ENCODE assay signal across 8 cellular contexts in genomic region chr6:3887150-3887700, GRCh38. TPM values are rescaled to one million over a fixed set of nuclear protein-coding genes. Genes with fewer than 3 reads are reported as not detected.
DNase-seq lines count a peak whose midpoint lies in the region; ATAC-seq, FAIRE-seq and TF ChIP-seq lines count a peak whose summit lies in the region.

No MANE protein-coding gene starts in this region.

- peak; percentile 61 for TF ChIP-seq CTCF in fibroblast of villous mesenchyme (IDR thresholded peaks at IDR 0.05; ENCODE audit: insufficient read depth, low read depth, low read length)

- intact Hi-C loops in posterior vena cava (cut with DNase I): loop anchor here in 1 of 2 donors (5.0 kb wide), 1 partner anchor 145 kb away; no protein-coding TSS in a partner anchor

- no peak for ATAC-seq in GM18520 (IDR thresholded peaks at IDR 0.05; ENCODE audit: unreplicated experiment)

- DNase-seq in GDM1 (lab: John Stamatoyannopoulos, UW) (peak; percentile 13), RKO (ENCODE audit: low spot score) (peak; percentile 9), fibroblast of villous mesenchyme (ENCODE audit: low read depth) (peak; percentile 61), renal cortical epithelial cell (ENCODE audit: low read depth) (peak; percentile 39), GM12891 (ENCODE audit: insufficient read length, low spot score) (no peak), posterior vena cava (ENCODE audit: low spot score) (no peak)
- DNase-seq in stimulated activated naive CD4-positive, alpha-beta T cell (lab: John Stamatoyannopoulos, UW): no peak

- FAIRE-seq in GM12891 (lab: Jason Lieb, UNC): no peak

- H3K4me3 ChIP-seq in fibroblast of villous mesenchyme (ENCODE audit: low read depth, low read length): no peak overlapping the region

- no peak for TF ChIP-seq POLR2A in GM12891 (IDR thresholded peaks at IDR 0.05; ENCODE audit: low read depth, low read length)

TF ChIP-seq in GM12891, 5 proteins besides CTCF, POLR2A, EP300 and RAD21:
- no peak for TF ChIP-seq TAF1 (IDR thresholded peaks at IDR 0.05; ENCODE audit: low read depth, low read length)
- TF ChIP-seq SPI1 (IDR thresholded peaks at IDR 0.05; ENCODE audit: low read depth, low read length): no peak
- no peak for TF ChIP-seq PAX5 (IDR thresholded peaks at IDR 0.05; ENCODE audit: insufficient read depth, low read length, severe bottlenecking)
- TF ChIP-seq POLR2AphosphoS5 (IDR thresholded peaks at IDR 0.05; ENCODE audit: low read depth, low read length): no peak

RNA-seq across cellular contexts. Expression of gene FAM50B, which starts 38.1 kb away (rescaled TPM):
- total RNA-seq in fibroblast of villous mesenchyme: 5.2 and 6.0 TPM in 2 replicates
- total RNA-seq in renal cortical epithelial cell: 4.7 and 12.6 TPM in 2 replicates
- 5.0 TPM for polyA plus RNA-seq in GM12891 (2012; ENCODE audit: low read depth, missing spikeins)
- 1 to 10 TPM; 4.8 to 7.5 TPM for total RNA-seq in posterior vena cava

Comparison
In these comparisons a context has a peak if more than half of its experiments do, and no peak if none do; other contexts are left out.
1. DNase-seq: peak in GDM1 (single experiment), RKO (single experiment), fibroblast of villous mesenchyme (single experiment) and renal cortical epithelial cell (single experiment); none in stimulated activated naive CD4-positive, alpha-beta T cell (0 of 6), GM12891 (single experiment) and posterior vena cava (single experiment).